ENCODE assay signal across 9 cellular contexts in the genomic region with DNA sequence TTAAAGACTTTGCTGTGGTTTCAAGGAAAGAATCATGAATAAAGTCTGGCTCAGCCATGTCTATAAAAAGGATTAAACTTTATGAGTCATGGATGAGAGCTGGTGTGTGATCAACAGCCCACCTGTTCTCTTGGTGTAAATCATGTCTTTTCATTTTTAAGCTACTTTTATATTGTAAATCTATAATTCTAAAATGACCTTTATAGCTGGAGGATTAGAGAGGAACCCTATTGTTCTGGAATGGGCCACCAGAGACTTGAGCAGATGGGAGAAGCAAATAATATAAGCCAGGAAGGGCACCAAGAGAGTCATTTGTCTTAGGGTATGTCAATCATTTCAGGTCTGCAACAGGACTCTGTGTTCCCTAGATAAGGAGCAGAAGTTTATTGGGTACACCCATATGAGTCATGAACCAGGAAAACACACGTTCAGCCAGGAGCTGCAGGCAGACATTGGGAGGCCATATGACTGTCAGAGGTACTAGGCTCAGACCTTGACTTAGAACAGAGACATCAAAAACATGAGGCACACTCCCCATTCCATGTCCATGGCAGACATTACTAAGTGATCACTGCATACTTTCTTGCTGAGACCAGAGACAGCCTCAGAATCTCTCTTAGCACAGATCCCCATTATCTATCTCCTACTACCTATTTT. TPM values are rescaled to one million over a fixed set of nuclear protein-coding genes. Genes with fewer than 3 reads are reported as not detected.
DNase-seq lines count a peak whose midpoint lies in the region; ATAC-seq, FAIRE-seq and TF ChIP-seq lines count a peak whose summit lies in the region.
"Had no signal": no experiment of that assay in that cellular context is flagged by ENCODE, and none has a peak within 500 bp of the region (broad histone marks: within the 10 kb centered on the region; RNA-seq: fewer than 3 reads in every experiment).

No MANE protein-coding gene starts in this region.

- no peaks in the 10 kb centered on the region for H3K9me1 ChIP-seq in keratinocyte (ENCODE audit: control insufficient read depth, extremely low read depth, insufficient read depth, low read length)

- DNase-seq in A673 (ENCODE audit: low spot score) = peak; percentile 14
- peak; percentile 83 for DNase-seq in HT-29 (ENCODE audit: low spot score)
- peak; percentile 19 for DNase-seq in adipocyte (ENCODE audit: low read depth)
- DNase-seq in keratinocyte (ENCODE audit: low read depth, low spot score) = peak; percentile 82
- DNase-seq in H7 = no peak

- no peaks in the 10 kb centered on the region for H3K27me3 ChIP-seq in A673 (replicated peaks; ENCODE audit: insufficient read depth, low read depth, low read length, poor library complexity)
- no peaks in the 10 kb centered on the region for H3K27me3 ChIP-seq in adipocyte (replicated peaks; ENCODE audit: control insufficient read depth, insufficient read depth, low read length)
- H3K27me3 ChIP-seq in keratinocyte (ENCODE audit: control insufficient read depth, extremely low read depth, insufficient read depth, low read length) = no peaks in the 10 kb centered on the region
- no peaks in the 10 kb centered on the region for H3K27me3 ChIP-seq in H7 (ENCODE audit: control insufficient read depth, insufficient read depth, low read length)

- TF ChIP-seq CTCF in A673 (conservative IDR thresholded peaks at IDR 0.05; ENCODE audit: low read depth, low read length) (no peak), keratinocyte (optimal IDR thresholded peaks at IDR 0.05 in 1 of 3, IDR thresholded peaks at IDR 0.05 in 1 of 3, conservative IDR thresholded peaks at IDR 0.05 in 1 of 3; ENCODE audit: extremely low read depth in 1 of 3, insufficient read depth in 2 of 3, low read length in 3 of 3) (no peak)

- H3K27ac ChIP-seq in A673 (ENCODE audit: low read depth, low read length, poor library complexity, severe bottlenecking) (no peak overlapping the region), keratinocyte (ENCODE audit: control insufficient read depth, insufficient read depth, low read length) (peak overlapping the region; percentile 61)

- no peak overlapping the region for H3K9ac ChIP-seq in adipocyte (ENCODE audit: low read length)
- no peak overlapping the region for H3K9ac ChIP-seq in keratinocyte (ENCODE audit: control insufficient read depth, extremely low read depth, insufficient read depth, low read length)

- H3K79me2 ChIP-seq in keratinocyte (ENCODE audit: control insufficient read depth, insufficient read depth, low read length) = no peaks in the 10 kb centered on the region

- no peaks in the 10 kb centered on the region for H3K4me1 ChIP-seq in A673 (ENCODE audit: insufficient read depth, low read length, poor library complexity, severe bottlenecking)
- peaks cover 9% of the 10 kb centered on the region for H3K4me1 ChIP-seq in adipocyte (ENCODE audit: control insufficient read depth, insufficient read depth, low read length)
- peaks cover 19% of the 10 kb centered on the region for H3K4me1 ChIP-seq in keratinocyte (ENCODE audit: control insufficient read depth, extremely low read depth, insufficient read depth, low read length)

- H3K4me2 ChIP-seq in keratinocyte (ENCODE audit: control insufficient read depth, extremely low read depth, insufficient read depth, low read depth, low read length) = peak overlapping the region; percentile 52

- H3K4me3 ChIP-seq in A673 (ENCODE audit: low read depth, low read length, poor library complexity, severe bottlenecking) (no peak overlapping the region), adipocyte (ENCODE audit: low read length) (no peak overlapping the region), keratinocyte (ENCODE audit: control insufficient read depth in 2 of 3, extremely low read depth in 1 of 3, insufficient read depth in 2 of 3, low read depth in 1 of 3, low read length in 3 of 3) (peak overlapping the region in 1 of 3 experiments; percentile 31), H7 (ENCODE audit: insufficient read depth, low read depth, low read length) (no peak overlapping the region)

- ATAC-seq in SK-N-SH treated with all-trans-retinoic acid at 6 μM for 48 hours (no peak; the same call in 2 of the 3 replicates), GM19452 (IDR thresholded peaks at IDR 0.05; ENCODE audit: unreplicated experiment) (no peak), GM19023 (IDR thresholded peaks at IDR 0.05; ENCODE audit: unreplicated experiment) (no peak)

- H3K36me3 ChIP-seq in A673 (ENCODE audit: insufficient read depth, low read length, poor library complexity, severe bottlenecking) (no peaks in the 10 kb centered on the region), adipocyte (ENCODE audit: control insufficient read depth, insufficient read depth, low read length, severe bottlenecking) (no peaks in the 10 kb centered on the region), keratinocyte (ENCODE audit: control insufficient read depth in 2 of 2, extremely low read depth in 1 of 2, insufficient read depth in 2 of 2, low read length in 2 of 2) (no peaks in the 10 kb centered on the region), H7 (replicated peaks; ENCODE audit: control insufficient read depth, insufficient read depth, low read length) (no peaks in the 10 kb centered on the region)

- FAIRE-seq in keratinocyte (lab: Jason Lieb, UNC) = peak; percentile 98
- FAIRE-seq: GM18507 had no signal

- H4K20me1 ChIP-seq in keratinocyte (ENCODE audit: control insufficient read depth, extremely low read depth, insufficient read depth, low read length) = no peaks in the 10 kb centered on the region

- POLR2A ChIA-PET in A673 (lab: Charles Lee; ENCODE audit: low non-redundant PET) = no interaction called here

- H3K9me3 ChIP-seq in A673 (ENCODE audit: low read depth, low read length, poor library complexity, severe bottlenecking) (no peaks in the 10 kb centered on the region), adipocyte (ENCODE audit: control insufficient read depth, low read length) (no peaks in the 10 kb centered on the region), keratinocyte (ENCODE audit: control insufficient read depth, low read depth, low read length) (no peaks in the 10 kb centered on the region)

- intact Hi-C loops in A673 (cut with micrococcal nuclease; ENCODE audit: unreplicated experiment) = no loop called here

- H2AFZ ChIP-seq in keratinocyte (ENCODE audit: control insufficient read depth, low read length) = peak overlapping the region; percentile 54

- CTCF ChIA-PET in A673 (lab: Charles Lee) = no interaction called here

- dilution Hi-C loops in keratinocyte (cut with MboI; ENCODE audit: extremely low pct_ligation_motif_present, low sequenced_read_pairs) = no loop called here

- no TSS peak for BruUV-seq in A673 (replicated peaks; lab: Mats Ljungman, UMichigan)

TF ChIP-seq in SK-N-SH treated with all-trans-retinoic acid at 6 μM for 48 hours, 23 proteins besides CTCF, POLR2A, EP300 and RAD21 (continues in another document):
- TF ChIP-seq ZNF8 (CRISPR knock-in tag; IDR thresholded peaks at IDR 0.05) (no peak), OSR1 (CRISPR knock-in tag; IDR thresholded peaks at IDR 0.05) (no peak), BACH2 (CRISPR knock-in tag; IDR thresholded peaks at IDR 0.05; ENCODE audit: borderline replicate concordance) (no peak), PPARA (CRISPR knock-in tag; IDR thresholded peaks at IDR 0.05; ENCODE audit: borderline replicate concordance) (no peak), SNAI2 (CRISPR knock-in tag; IDR thresholded peaks at IDR 0.05) (no peak), TOX (CRISPR knock-in tag; IDR thresholded peaks at IDR 0.05; ENCODE audit: borderline replicate concordance) (no peak), TCF4 (CRISPR knock-in tag; IDR thresholded peaks at IDR 0.05; ENCODE audit: borderline replicate concordance) (no peak), ZC3H10 (CRISPR knock-in tag; IDR thresholded peaks at IDR 0.05) (no peak)
- TF ChIP-seq, protein P1, sequence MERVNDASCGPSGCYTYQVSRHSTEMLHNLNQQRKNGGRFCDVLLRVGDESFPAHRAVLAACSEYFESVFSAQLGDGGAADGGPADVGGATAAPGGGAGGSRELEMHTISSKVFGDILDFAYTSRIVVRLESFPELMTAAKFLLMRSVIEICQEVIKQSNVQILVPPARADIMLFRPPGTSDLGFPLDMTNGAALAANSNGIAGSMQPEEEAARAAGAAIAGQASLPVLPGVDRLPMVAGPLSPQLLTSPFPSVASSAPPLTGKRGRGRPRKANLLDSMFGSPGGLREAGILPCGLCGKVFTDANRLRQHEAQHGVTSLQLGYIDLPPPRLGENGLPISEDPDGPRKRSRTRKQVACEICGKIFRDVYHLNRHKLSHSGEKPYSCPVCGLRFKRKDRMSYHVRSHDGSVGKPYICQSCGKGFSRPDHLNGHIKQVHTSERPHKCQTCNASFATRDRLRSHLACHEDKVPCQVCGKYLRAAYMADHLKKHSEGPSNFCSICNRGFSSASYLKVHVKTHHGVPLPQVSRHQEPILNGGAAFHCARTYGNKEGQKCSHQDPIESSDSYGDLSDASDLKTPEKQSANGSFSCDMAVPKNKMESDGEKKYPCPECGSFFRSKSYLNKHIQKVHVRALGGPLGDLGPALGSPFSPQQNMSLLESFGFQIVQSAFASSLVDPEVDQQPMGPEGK (CRISPR knock-in tag; IDR thresholded peaks at IDR 0.05; ENCODE audit: borderline replicate concordance) = no peak
- TF ChIP-seq, protein P2, sequence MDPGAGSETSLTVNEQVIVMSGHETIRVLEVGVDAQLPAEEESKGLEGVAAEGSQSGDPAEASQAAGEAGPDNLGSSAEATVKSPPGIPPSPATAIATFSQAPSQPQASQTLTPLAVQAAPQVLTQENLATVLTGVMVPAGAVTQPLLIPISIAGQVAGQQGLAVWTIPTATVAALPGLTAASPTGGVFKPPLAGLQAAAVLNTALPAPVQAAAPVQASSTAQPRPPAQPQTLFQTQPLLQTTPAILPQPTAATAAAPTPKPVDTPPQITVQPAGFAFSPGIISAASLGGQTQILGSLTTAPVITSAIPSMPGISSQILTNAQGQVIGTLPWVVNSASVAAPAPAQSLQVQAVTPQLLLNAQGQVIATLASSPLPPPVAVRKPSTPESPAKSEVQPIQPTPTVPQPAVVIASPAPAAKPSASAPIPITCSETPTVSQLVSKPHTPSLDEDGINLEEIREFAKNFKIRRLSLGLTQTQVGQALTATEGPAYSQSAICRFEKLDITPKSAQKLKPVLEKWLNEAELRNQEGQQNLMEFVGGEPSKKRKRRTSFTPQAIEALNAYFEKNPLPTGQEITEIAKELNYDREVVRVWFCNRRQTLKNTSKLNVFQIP (CRISPR knock-in tag; IDR thresholded peaks at IDR 0.05; ENCODE audit: borderline replicate concordance, low read depth) = no peak

RNA-seq across cellular contexts. Expression of a gene that starts 49.3 kb away (rescaled TPM):
- total RNA-seq in A673 (2021) = 143 and 157 TPM in 2 replicates
- 76.2 and 80.2 TPM in 2 replicates for total RNA-seq in HT-29 (2014; rRNA removed; shearing (Covaris generic))
- 151 to 215 TPM (median 152 TPM) in 3 replicates for polyA plus RNA-seq in keratinocyte
- 140 TPM for polyA plus RNA-seq in keratinocyte (2011; ENCODE audit: low read depth)
- polyA plus RNA-seq in keratinocyte (2011; cell fraction: cytosol; rRNA removed) = 160 and 281 TPM in 2 replicates
- polyA plus RNA-seq in keratinocyte (2011; cell fraction: nucleus; rRNA removed) = 89.2 and 116 TPM in 2 replicates
- polyA plus RNA-seq in keratinocyte (2012; ENCODE audit: low replicate concordance) = 166 and 187 TPM in 2 replicates
- polyA minus RNA-seq in keratinocyte = 17.7 to 79.7 TPM (median 45.5 TPM) in 3 replicates
- polyA minus RNA-seq in keratinocyte (2011; cell fraction: cytosol; rRNA and poly(A)+ RNA removed) = 81.7 TPM
- polyA minus RNA-seq in keratinocyte (2011; cell fraction: nucleus; rRNA and poly(A)+ RNA removed) = 17.0 and 24.4 TPM in 2 replicates
- 89.0 and 119 TPM in 2 replicates for total RNA-seq in H7 (2014; rRNA removed; shearing (Covaris generic))
